ENCODE assay signal across 22 cellular contexts in the genomic region with DNA sequence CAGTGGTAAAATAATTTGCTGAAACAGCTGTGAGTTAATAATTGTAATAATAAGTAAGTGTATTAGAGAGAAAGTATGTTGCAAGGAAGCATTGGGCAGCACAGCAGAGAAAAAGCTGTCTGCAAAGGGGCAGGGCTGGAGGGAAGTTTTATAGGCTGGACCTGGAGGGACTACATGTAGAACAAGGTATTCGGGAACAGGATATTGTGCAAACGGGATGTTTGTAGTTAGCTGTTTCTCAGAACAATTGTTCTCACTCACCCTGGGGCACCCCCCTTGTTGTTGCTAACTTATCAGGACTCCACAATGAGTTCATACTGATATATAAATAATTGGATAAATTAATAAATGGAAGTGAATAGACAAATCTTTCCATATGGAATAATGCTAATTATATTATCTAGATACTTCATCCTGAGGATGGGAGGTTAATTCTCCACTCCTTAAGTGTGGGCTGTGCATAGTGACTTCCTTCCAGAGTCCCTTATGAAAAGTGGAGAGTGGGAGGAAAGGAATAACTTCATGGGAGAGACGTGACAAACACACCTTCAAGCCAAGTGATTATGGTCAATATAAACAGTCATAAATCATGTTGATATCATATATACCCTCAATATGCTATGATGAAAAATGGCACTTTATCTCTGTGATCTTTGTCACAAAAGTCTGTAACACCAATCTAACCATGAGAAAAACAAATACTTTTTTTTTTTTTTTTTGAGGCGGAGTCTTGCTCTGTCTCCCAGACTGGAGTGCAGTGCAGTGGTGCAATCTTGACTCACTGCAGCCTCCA.
DNase-seq lines count a peak whose midpoint lies in the region; ATAC-seq, FAIRE-seq and TF ChIP-seq lines count a peak whose summit lies in the region.
"Had no signal": no experiment of that assay in that cellular context is flagged by ENCODE, and none has a peak within 500 bp of the region (broad histone marks: within the 10 kb centered on the region; RNA-seq: fewer than 3 reads in every experiment).

No MANE protein-coding gene starts in this region.

- H3K4me1 Mint-ChIP-seq in MCF 10A (ENCODE audit: insufficient read depth, unreplicated experiment): peaks cover 8% of the 10 kb centered on the region
- H3K4me1 Mint-ChIP-seq in endothelial cell (ENCODE audit: unreplicated experiment): peaks cover 9% of the 10 kb centered on the region
- H3K4me1 Mint-ChIP-seq in endodermal cell: peaks cover 2% of the 10 kb centered on the region

- peak; percentile 66 for DNase-seq in MCF 10A (ENCODE audit: unreplicated experiment)
- DNase-seq in mammary epithelial cell: no peak
- peak; percentile 8 for DNase-seq in endothelial cell (ENCODE audit: low spot score)
- peak; percentile 45 to 77 for DNase-seq in lung microvascular endothelial cell (ENCODE audit: low read depth in 2 of 2)
- DNase-seq in urothelium cell line (ENCODE audit: low spot score): no peak
- no peak for DNase-seq in psoas muscle
- no peak for DNase-seq in GM13977 (ENCODE audit: low spot score)
- no peak for DNase-seq in endodermal cell
- DNase-seq: ACHN; CD8-positive, alpha-beta T cell; GDM1; GOT3; HCEC 1CT; KBM-7; NCI-H1417 treated with DMSO at 0.1 percent for 48 hours; NCI-H187; NCI-H446 treated with DMSO at 0.1 percent for 48 hours; NCI-H526 treated with DMSO at 0.1 percent for 48 hours; OCI-M1; Right ventricle myocardium superior had no signal

- no peak for TF ChIP-seq CTCF in MCF 10A (IDR thresholded peaks at IDR 0.05; ENCODE audit: unreplicated experiment)
- TF ChIP-seq CTCF in mammary epithelial cell (conservative IDR thresholded peaks at IDR 0.05 in 1 of 2, IDR thresholded peaks at IDR 0.05 in 1 of 2; ENCODE audit: extremely low read depth in 1 of 2, insufficient read depth in 1 of 2, low read depth in 1 of 2, low read length in 2 of 2): no peak
- no peak for TF ChIP-seq CTCF in endothelial cell (IDR thresholded peaks at IDR 0.05; ENCODE audit: unreplicated experiment)
- TF ChIP-seq CTCF in psoas muscle (IDR thresholded peaks at IDR 0.05): no peak
- TF ChIP-seq CTCF in GM13977 (IDR thresholded peaks at IDR 0.05; ENCODE audit: extremely low read depth, insufficient read depth, missing control alignments): no peak
- no peak for TF ChIP-seq CTCF in endodermal cell (conservative IDR thresholded peaks at IDR 0.05)

- no peaks in the 10 kb centered on the region for H3K79me2 ChIP-seq in mammary epithelial cell (ENCODE audit: insufficient read depth, low read length)

- no peaks in the 10 kb centered on the region for H3K27me3 Mint-ChIP-seq in MCF 10A (ENCODE audit: insufficient read depth, unreplicated experiment)
- H3K27me3 Mint-ChIP-seq in endothelial cell (ENCODE audit: unreplicated experiment): no peaks in the 10 kb centered on the region
- H3K27me3 Mint-ChIP-seq in endodermal cell (ENCODE audit: insufficient read depth): no peaks in the 10 kb centered on the region

- ATAC-seq in psoas muscle: no peak
- ATAC-seq: CD8-positive, alpha-beta T cell had no signal

- BruUV-seq in MCF 10A (replicated peaks; lab: Mats Ljungman, UMichigan) (no TSS peak), mammary epithelial cell (replicated peaks; lab: Mats Ljungman, UMichigan) (no TSS peak)

- H2AFZ ChIP-seq in mammary epithelial cell (ENCODE audit: low read depth, low read length): no peak overlapping the region

- in situ Hi-C loops in mammary epithelial cell (cut with MboI; ENCODE audit: low sequenced_read_pairs in 2 of 2): no loop called here
- in situ Hi-C loops in GM13977 (cut with MboI; ENCODE audit: low pct_unique_long_range_greater_than_20kb, low sequenced_read_pairs, unreplicated experiment): no loop called here

- H3K4me1 ChIP-seq in mammary epithelial cell (ENCODE audit: insufficient read depth, low read length) (no peaks in the 10 kb centered on the region), psoas muscle (no peaks in the 10 kb centered on the region), endodermal cell (ENCODE audit: control insufficient read depth, insufficient read depth, low read length) (no peaks in the 10 kb centered on the region)
- H3K4me1 ChIP-seq: BLaER1 had no signal

- FAIRE-seq in urothelium cell line (lab: Jason Lieb, UNC): peak; percentile 69

- H3K36me3 Mint-ChIP-seq in MCF 10A (ENCODE audit: insufficient read depth, unreplicated experiment) (no peaks in the 10 kb centered on the region), endothelial cell (ENCODE audit: low read depth, unreplicated experiment) (no peaks in the 10 kb centered on the region), endodermal cell (ENCODE audit: low read depth) (no peaks in the 10 kb centered on the region)
- H3K36me3 Mint-ChIP-seq: CD8-positive, alpha-beta T cell had no signal

- 24% methylated on average over 4 of the region's 4 CpGs for WGBS in mammary epithelial cell (ENCODE audit: low coverage, missing lambda C conversion rate)
- WGBS in psoas muscle, 3 donors: 61 to 78% (median 75%) methylated on average over 4 of the region's 4 CpGs
- 80 to 87% methylated on average over 2 to 3 of the region's 4 CpGs for WGBS in endodermal cell (ENCODE audit: insufficient coverage in 1 of 2, insufficient read length in 1 of 2), 2 experiments

- H3K36me3 ChIP-seq in mammary epithelial cell (ENCODE audit: insufficient read depth, low read length): no peaks in the 10 kb centered on the region
- no peaks in the 10 kb centered on the region for H3K36me3 ChIP-seq in psoas muscle (ENCODE audit: insufficient read depth in 1 of 2, low read depth in 1 of 2)
- H3K36me3 ChIP-seq in endodermal cell (ENCODE audit: control insufficient read depth, insufficient read depth, low read length): no peaks in the 10 kb centered on the region
- H3K36me3 ChIP-seq: BLaER1 had no signal

- H3K27ac Mint-ChIP-seq in MCF 10A (ENCODE audit: low read depth, unreplicated experiment) (no peak overlapping the region), endothelial cell (ENCODE audit: unreplicated experiment) (no peak overlapping the region), endodermal cell (no peak overlapping the region)
- H3K27ac Mint-ChIP-seq: CD8-positive, alpha-beta T cell had no signal

- H3K27ac ChIP-seq in mammary epithelial cell (ENCODE audit: insufficient read depth, low read depth, low read length) (no peak overlapping the region), psoas muscle (no peak overlapping the region), endodermal cell (ENCODE audit: low read depth, low read length) (no peak overlapping the region)
- H3K27ac ChIP-seq: 22Rv1, BLaER1 had no signal

- H3K27me3 ChIP-seq in mammary epithelial cell (ENCODE audit: insufficient read depth, low read length) (no peaks in the 10 kb centered on the region), psoas muscle (ENCODE audit: insufficient read depth in 3 of 3, low read length in 2 of 3) (no peaks in the 10 kb centered on the region), endodermal cell (ENCODE audit: control insufficient read depth, insufficient read depth, low read length, poor library complexity, severe bottlenecking) (no peaks in the 10 kb centered on the region)
- H3K27me3 ChIP-seq: BLaER1 had no signal

- CTCF ChIA-PET in MCF 10A (lab: Yijun Ruan, JAX) (no interaction called here), mammary epithelial cell (lab: Charles Lee; ENCODE audit: low non-redundant PET) (no interaction called here)

- H3K4me3 Mint-ChIP-seq in MCF 10A (ENCODE audit: unreplicated experiment) (no peak overlapping the region), endothelial cell (ENCODE audit: unreplicated experiment) (no peak overlapping the region), endodermal cell (no peak overlapping the region)
- H3K4me3 Mint-ChIP-seq: CD8-positive, alpha-beta T cell had no signal

- no peak overlapping the region for H3K4me2 ChIP-seq in mammary epithelial cell (ENCODE audit: insufficient read depth, low read depth, low read length)
- H3K4me2 ChIP-seq: BLaER1 had no signal

- dilution Hi-C loops in mammary epithelial cell (cut with HindIII; ENCODE audit: low sequenced_read_pairs): no loop called here

- no peaks in the 10 kb centered on the region for H4K20me1 ChIP-seq in mammary epithelial cell (ENCODE audit: insufficient read depth, low read length)
- H4K20me1 ChIP-seq: BLaER1 had no signal

- H3K4me3 ChIP-seq in mammary epithelial cell (replicated peaks in 1 of 3; ENCODE audit: insufficient read depth in 1 of 3, low read depth in 2 of 3, low read length in 3 of 3): no peak overlapping the region
- no peak overlapping the region for H3K4me3 ChIP-seq in psoas muscle
- no peak overlapping the region for H3K4me3 ChIP-seq in endodermal cell (ENCODE audit: low read length)
- H3K4me3 ChIP-seq: BLaER1 had no signal

- intact Hi-C loops in MCF 10A (cut with micrococcal nuclease): no loop called here
- intact Hi-C loops in mammary epithelial cell (cut with micrococcal nuclease): no loop called here
- intact Hi-C loops in psoas muscle (cut with DNase I): no loop called here

- H3K9ac ChIP-seq in mammary epithelial cell (ENCODE audit: insufficient read depth, low read length) (no peak overlapping the region), endodermal cell (ENCODE audit: extremely low read depth, low read length, poor library complexity, severe bottlenecking) (no peak overlapping the region)
- H3K9ac ChIP-seq: BLaER1 had no signal

- POLR2A ChIA-PET in MCF 10A (lab: Yijun Ruan, JAX): no interaction called here

- H3K9me3 Mint-ChIP-seq in MCF 10A (ENCODE audit: unreplicated experiment): no peaks in the 10 kb centered on the region
- no peaks in the 10 kb centered on the region for H3K9me3 Mint-ChIP-seq in endothelial cell (ENCODE audit: unreplicated experiment)
- H3K9me3 Mint-ChIP-seq in endodermal cell: no peaks in the 10 kb centered on the region
- H3K9me3 Mint-ChIP-seq: CD8-positive, alpha-beta T cell had no signal

- H3K9me3 ChIP-seq in mammary epithelial cell (replicated peaks; ENCODE audit: insufficient read depth, low read length) (no peaks in the 10 kb centered on the region), psoas muscle (no peaks in the 10 kb centered on the region), endodermal cell (ENCODE audit: control insufficient read depth, low read length) (no peaks in the 10 kb centered on the region)

Comparison
In these comparisons a context has a peak if more than half of its experiments do, and no peak if none do; other contexts are left out.
1. DNase-seq: peak in MCF 10A (single experiment), endothelial cell (single experiment) and lung microvascular endothelial cell (2 of 2); none in mammary epithelial cell (single experiment), urothelium cell line (single experiment), psoas muscle (0 of 2), GM13977 (single experiment) and endodermal cell (single experiment).